In genomic region chr6:36884610-36885009, GRCh38 we compare ENCODE assay signal across 21 cellular contexts. TPM values are rescaled to one million over a fixed set of nuclear protein-coding genes. Genes with fewer than 3 reads are reported as not detected.
DNase-seq lines count a peak whose midpoint lies in the region; ATAC-seq and TF ChIP-seq lines count a peak whose summit lies in the region.
"Had no signal": no experiment of that assay in that cellular context is flagged by ENCODE, and none has a peak within 500 bp of the region (broad histone marks: within the 10 kb centered on the region; RNA-seq: fewer than 3 reads in every experiment).

No MANE protein-coding gene starts in this region.

- H3K4me3 ChIP-seq in GM23338 = no peak overlapping the region
- no peak overlapping the region for H3K4me3 ChIP-seq in neuron (ENCODE audit: low read length)
- H3K4me3 ChIP-seq in upper lobe of right lung = no peak overlapping the region

- no peaks in the 10 kb centered on the region for H3K79me2 ChIP-seq in GM23338 (replicated peaks; ENCODE audit: insufficient read depth)

- CTCF ChIA-PET in activated CD4-positive, alpha-beta T cell treated with anti-CD3 and anti-CD28 coated beads for 36 hours (lab: Charles Lee) = interaction anchor here (0.7 to 6.1 kb wide), 15 partner anchors 11 to 325 kb away, joined by 3 to 91 read pairs (median 6); partner anchors contain the start of genes MTCH1 and PPIL1

- H3K27me3 ChIP-seq in GM23338 (ENCODE audit: insufficient read depth) (no peaks in the 10 kb centered on the region), neuron (ENCODE audit: insufficient read depth, low read length) (no peaks in the 10 kb centered on the region), upper lobe of right lung (no peaks in the 10 kb centered on the region)
- H3K27me3 ChIP-seq: esophagus muscularis mucosa, suprapubic skin had no signal

- H3K27me3 Mint-ChIP-seq in activated CD4-positive, alpha-beta T cell treated with anti-CD3 and anti-CD28 coated beads for 36 hours = no peaks in the 10 kb centered on the region
- H3K27me3 Mint-ChIP-seq in GM23338 (ENCODE audit: insufficient read depth, low read depth, poor library complexity) = no peaks in the 10 kb centered on the region
- no peaks in the 10 kb centered on the region for H3K27me3 Mint-ChIP-seq in activated naive CD8-positive, alpha-beta T cell treated with anti-CD3 and anti-CD28 coated beads, Interleukin-2, amount 50 U/mL, for 24 hours
- peaks cover 2% of the 10 kb centered on the region for H3K27me3 Mint-ChIP-seq in glutamatergic neuron (ENCODE audit: unreplicated experiment)

- H3K9me3 Mint-ChIP-seq in activated CD4-positive, alpha-beta T cell treated with anti-CD3 and anti-CD28 coated beads for 36 hours (ENCODE audit: low read depth) = no peaks in the 10 kb centered on the region
- H3K9me3 Mint-ChIP-seq in GM23338 = peaks cover 10% of the 10 kb centered on the region; the same call in 2 of the 3 replicates
- H3K9me3 Mint-ChIP-seq in activated naive CD8-positive, alpha-beta T cell treated with anti-CD3 and anti-CD28 coated beads, Interleukin-2, amount 50 U/mL, for 24 hours = no peaks in the 10 kb centered on the region
- no peaks in the 10 kb centered on the region for H3K9me3 Mint-ChIP-seq in glutamatergic neuron (ENCODE audit: unreplicated experiment)

- TF ChIP-seq CTCF in GM23338 (conservative IDR thresholded peaks at IDR 0.05; ENCODE audit: low read depth in 2 of 2) (no peak), upper lobe of right lung (IDR thresholded peaks at IDR 0.05) (no peak), glutamatergic neuron (IDR thresholded peaks at IDR 0.05; ENCODE audit: partially characterized antibody, unreplicated experiment) (no peak)

- no peaks in the 10 kb centered on the region for H4K20me1 ChIP-seq in GM23338 (replicated peaks; ENCODE audit: insufficient read depth)

- H3K27ac ChIP-seq in GM23338 (ENCODE audit: low read depth) (no peak overlapping the region), upper lobe of right lung (no peak overlapping the region)

- peaks cover 29% of the 10 kb centered on the region for H3K4me1 Mint-ChIP-seq in activated CD4-positive, alpha-beta T cell treated with anti-CD3 and anti-CD28 coated beads for 36 hours
- peaks cover 8% of the 10 kb centered on the region; the same call in 2 of the 3 replicates for H3K4me1 Mint-ChIP-seq in GM23338
- H3K4me1 Mint-ChIP-seq in activated naive CD8-positive, alpha-beta T cell treated with anti-CD3 and anti-CD28 coated beads, Interleukin-2, amount 50 U/mL, for 24 hours = peaks cover 32% of the 10 kb centered on the region
- peaks cover 7% of the 10 kb centered on the region for H3K4me1 Mint-ChIP-seq in glutamatergic neuron (ENCODE audit: low read depth, unreplicated experiment)

- ATAC-seq in activated CD4-positive, alpha-beta T cell treated with anti-CD3 and anti-CD28 coated beads for 36 hours = no peak
- ATAC-seq in GM23338 (no peak), upper lobe of right lung (no peak), GM18867 (IDR thresholded peaks at IDR 0.05; ENCODE audit: unreplicated experiment) (no peak)
- ATAC-seq in activated naive CD8-positive, alpha-beta T cell treated with anti-CD3 and anti-CD28 coated beads, Interleukin-2, amount 50 U/mL, for 24 hours = no peak

- H3K4me1 ChIP-seq in GM23338 (ENCODE audit: insufficient read depth) (peaks cover 9% of the 10 kb centered on the region; the same call in 1 of the 2 replicates), neuron (ENCODE audit: insufficient read depth, low read length) (peaks cover 6% of the 10 kb centered on the region), upper lobe of right lung (peaks cover 5% of the 10 kb centered on the region)

- peak overlapping the region; percentile 31 for H3K27ac Mint-ChIP-seq in activated CD4-positive, alpha-beta T cell treated with anti-CD3 and anti-CD28 coated beads for 36 hours
- no peak overlapping the region for H3K27ac Mint-ChIP-seq in GM23338
- H3K27ac Mint-ChIP-seq in activated naive CD8-positive, alpha-beta T cell treated with anti-CD3 and anti-CD28 coated beads, Interleukin-2, amount 50 U/mL, for 24 hours = peak overlapping the region; percentile 3
- H3K27ac Mint-ChIP-seq in glutamatergic neuron (ENCODE audit: unreplicated experiment) = no peak overlapping the region

- H3F3A ChIP-seq in GM23338 (replicated peaks; ENCODE audit: low read depth) = no peaks in the 10 kb centered on the region

- peaks cover 2% of the 10 kb centered on the region for H3K9me3 ChIP-seq in neuron (ENCODE audit: low read length)
- H3K9me3 ChIP-seq in upper lobe of right lung = no peaks in the 10 kb centered on the region
- H3K9me3 ChIP-seq: esophagus muscularis mucosa, prostate gland, suprapubic skin had no signal

- DNase-seq in activated CD4-positive, alpha-beta T cell treated with anti-CD3 and anti-CD28 coated beads for 36 hours = no peak
- DNase-seq in activated CD4-positive, alpha-beta T cell treated with anti-CD3 and anti-CD28 coated beads for 48 hours = no peak
- DNase-seq in GM23338 (ENCODE audit: low spot score) (no peak), upper lobe of right lung (no peak), glutamatergic neuron (no peak)
- no peak for DNase-seq in activated naive CD8-positive, alpha-beta T cell treated with anti-CD3 and anti-CD28 coated beads, Interleukin-2, amount 50 U/mL, for 24 hours
- DNase-seq: 8988T; activated CD4-positive, alpha-beta T cell treated with anti-CD3 and anti-CD28 coated beads, Interleukin-2, amount 50 U/mL, for 4 hours; activated T-cell treated with anti-CD3 and anti-CD28 coated beads, Interleukin-2, amount 50 U/mL, for 48 hours; C1 segment of cervical spinal cord; DMS153; effector CD8-positive, alpha-beta T cell; left ventricle myocardium superior; NCI-H1436 treated with DMSO at 0.1 percent for 48 hours; stimulated activated CD4-positive, alpha-beta T cell treated with anti-CD3 and anti-CD28 coated beads, Interleukin-4, amount 100 ng/mL, for 1 hour had no signal

- H2AFZ ChIP-seq in GM23338 (peak overlapping the region; percentile 80), neuron (ENCODE audit: low read depth, low read length) (peak overlapping the region; percentile 96)

- H3K36me3 Mint-ChIP-seq in activated CD4-positive, alpha-beta T cell treated with anti-CD3 and anti-CD28 coated beads for 36 hours (ENCODE audit: low read depth) = no peaks in the 10 kb centered on the region
- no peaks in the 10 kb centered on the region; the same call in 2 of the 3 replicates for H3K36me3 Mint-ChIP-seq in GM23338 (ENCODE audit: low read depth)
- no peaks in the 10 kb centered on the region for H3K36me3 Mint-ChIP-seq in activated naive CD8-positive, alpha-beta T cell treated with anti-CD3 and anti-CD28 coated beads, Interleukin-2, amount 50 U/mL, for 24 hours (ENCODE audit: low read depth)
- H3K36me3 Mint-ChIP-seq in glutamatergic neuron (ENCODE audit: unreplicated experiment) = no peaks in the 10 kb centered on the region

- H3K4me3 Mint-ChIP-seq in activated CD4-positive, alpha-beta T cell treated with anti-CD3 and anti-CD28 coated beads for 36 hours = no peak overlapping the region
- no peak overlapping the region for H3K4me3 Mint-ChIP-seq in GM23338
- H3K4me3 Mint-ChIP-seq in activated naive CD8-positive, alpha-beta T cell treated with anti-CD3 and anti-CD28 coated beads, Interleukin-2, amount 50 U/mL, for 24 hours = no peak overlapping the region
- H3K4me3 Mint-ChIP-seq in glutamatergic neuron (ENCODE audit: unreplicated experiment) = no peak overlapping the region

- POLR2A ChIA-PET in activated CD4-positive, alpha-beta T cell treated with anti-CD3 and anti-CD28 coated beads for 36 hours (lab: Charles Lee) = no interaction called here

- H3K36me3 ChIP-seq in GM23338 (ENCODE audit: insufficient read depth) = no peaks in the 10 kb centered on the region
- H3K36me3 ChIP-seq in neuron (ENCODE audit: insufficient read depth, low read length) = no peaks in the 10 kb centered on the region
- no peaks in the 10 kb centered on the region for H3K36me3 ChIP-seq in upper lobe of right lung
- H3K36me3 ChIP-seq: esophagus muscularis mucosa, prostate gland, suprapubic skin had no signal

- H3K4me2 ChIP-seq in GM23338 = no peak overlapping the region

- H3K9me2 ChIP-seq in GM23338 (ENCODE audit: insufficient read depth) = no peaks in the 10 kb centered on the region

- intact Hi-C loops in activated CD4-positive, alpha-beta T cell treated with anti-CD3 and anti-CD28 coated beads for 36 hours (cut with DNase I, micrococcal nuclease) = loop anchor here (1.0 to 5.0 kb wide), 13 partner anchors 9 to 962 kb away; partner anchors contain the start of genes MTCH1 (in 2 of the 2), CMTR1 (in 1 of the 2), PIM1 (in 1 of the 2) and SRPK1 (in 1 of the 2)
- intact Hi-C loops in upper lobe of right lung (cut with DNase I) = loop anchor here (10.0 kb wide), 1 partner anchor 130 kb away; no protein-coding TSS in a partner anchor

TF ChIP-seq in GM23338, 12 proteins besides CTCF, POLR2A, EP300 and RAD21:
- TF ChIP-seq ZNF114 (CRISPR knock-in tag; IDR thresholded peaks at IDR 0.05) (no peak), ZNF331 (CRISPR knock-in tag; IDR thresholded peaks at IDR 0.05; ENCODE audit: low read depth) (no peak), EZH2phosphoT487 (IDR thresholded peaks at IDR 0.05; ENCODE audit: unreplicated experiment) (no peak), JUNB (IDR thresholded peaks at IDR 0.05; ENCODE audit: unreplicated experiment) (no peak)

RNA-seq across cellular contexts. Expression of gene C6orf89, which starts 1.1 kb away (rescaled TPM):
- total RNA-seq in activated CD4-positive, alpha-beta T cell treated with anti-CD3 and anti-CD28 coated beads for 36 hours = 10 to 100 TPM; 29.5 to 36.2 TPM
- total RNA-seq in GM23338 (2014; rRNA removed; shearing (Covaris generic)) = 7.9 and 8.7 TPM in 2 replicates
- polyA plus RNA-seq in GM23338 (2016; fragmentation: Nextera tagmentation; extraction: Ambion mirVana) = 3.6 and 3.7 TPM in 2 replicates
- 57.9 TPM for total RNA-seq in upper lobe of right lung
- 57.0 TPM for total RNA-seq in glutamatergic neuron (ENCODE audit: unreplicated experiment)

RNA-seq across cellular contexts. Expression of gene PPIL1, which starts 10.0 kb away (rescaled TPM):
- total RNA-seq in activated CD4-positive, alpha-beta T cell treated with anti-CD3 and anti-CD28 coated beads for 36 hours = 10 to 100 TPM; 45.9 to 46.0 TPM
- 79.4 and 82.9 TPM in 2 replicates for total RNA-seq in GM23338 (2014; rRNA removed; shearing (Covaris generic))
- polyA plus RNA-seq in GM23338 (2016; fragmentation: Nextera tagmentation; extraction: Ambion mirVana) = 53.1 and 57.3 TPM in 2 replicates
- total RNA-seq in upper lobe of right lung = 15.7 TPM
- 28.6 TPM for total RNA-seq in glutamatergic neuron (ENCODE audit: unreplicated experiment)

RNA-seq across cellular contexts. Expression of gene CPNE5, which starts 45.4 kb away (rescaled TPM):
- total RNA-seq in activated CD4-positive, alpha-beta T cell treated with anti-CD3 and anti-CD28 coated beads for 36 hours = 1 to 10 TPM; 1.1 to 1.3 TPM
- 0.12 and 0.14 TPM in 2 replicates for total RNA-seq in GM23338 (2014; rRNA removed; shearing (Covaris generic))
- polyA plus RNA-seq in GM23338 (2016; fragmentation: Nextera tagmentation; extraction: Ambion mirVana) = 0.37 and 0.42 TPM in 2 replicates
- total RNA-seq in upper lobe of right lung (2.3 TPM), glutamatergic neuron (ENCODE audit: unreplicated experiment) (2.9 TPM)
- total RNA-seq: RPMI7951 had no signal

Comparison
In these comparisons a context has a peak if more than half of its experiments do, and no peak if none do; other contexts are left out.
1. H3K27ac Mint-ChIP-seq: peak in activated CD4-positive, alpha-beta T cell treated with anti-CD3 and anti-CD28 coated beads for 36 hours (single experiment) and activated naive CD8-positive, alpha-beta T cell treated with anti-CD3 and anti-CD28 coated beads, Interleukin-2, amount 50 U/mL, for 24 hours (single experiment); none in GM23338 (single experiment) and glutamatergic neuron (single experiment).